In the genomic region with DNA sequence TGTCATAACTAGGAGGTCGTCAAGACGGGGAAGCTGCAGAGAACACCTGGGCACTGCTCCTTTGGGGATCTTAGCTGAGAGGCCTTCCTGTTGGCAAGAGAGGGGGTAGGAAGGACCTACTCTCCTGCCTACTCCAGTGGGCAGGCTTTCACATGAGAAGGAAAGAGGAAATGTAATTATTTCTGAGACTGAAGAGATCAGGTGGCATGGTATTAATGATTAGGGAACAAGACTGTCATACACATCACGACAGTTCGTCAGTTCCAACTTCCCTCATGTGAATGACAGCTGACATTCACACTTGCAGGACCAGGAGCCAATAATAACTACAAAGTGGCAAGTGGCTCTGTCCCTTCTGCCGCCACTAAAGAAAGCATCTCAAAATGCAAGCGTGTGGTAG, we compare ENCODE assay signal across 18 cellular contexts.
"Had no signal": no experiment of that assay in that cellular context is flagged by ENCODE, and none has a peak within 500 bp of the region (broad histone marks: within the 10 kb centered on the region; RNA-seq: fewer than 3 reads in every experiment).

No MANE protein-coding gene starts in this region.

- FAIRE-seq: islet of Langerhans, small intestine had no signal

- H3K4me3 ChIP-seq: gastroesophageal sphincter, lung, suprapubic skin had no signal

- DNase-seq: activated CD4-positive, alpha-beta T cell treated with anti-CD3 and anti-CD28 coated beads, Interleukin-2, amount 50 U/mL, for 1 hour; activated CD8-positive, alpha-beta memory T cell treated with anti-CD3 and anti-CD28 coated beads for 24 hours; activated naive CD8-positive, alpha-beta T cell treated with anti-CD3 and anti-CD28 coated beads, Interleukin-2, amount 10 ng/mL, durations not matched to agents 7 days and 5 days; left colon; naive thymus-derived CD8-positive, alpha-beta T cell; small intestine; stimulated activated CD4-positive, alpha-beta T cell treated with anti-CD3 and anti-CD28 coated beads, Interleukin-4, amount 100 ng/mL, for 24 hours; stimulated activated naive CD8-positive, alpha-beta T cell treated with anti-CD3 and anti-CD28 coated beads, Interleukin-15, Interleukin-2, amounts not matched to agents 100 U/mL and 50 U/mL, for 24 hours; T-cell; T-helper 9 cell; trophoblast cell had no signal

- H3K36me3 Mint-ChIP-seq: activated naive CD8-positive, alpha-beta T cell treated with anti-CD3 and anti-CD28 coated beads, Interleukin-2, amount 10 ng/mL, durations not matched to agents 7 days and 5 days; naive thymus-derived CD8-positive, alpha-beta T cell; T-cell had no signal

- H3K36me3 ChIP-seq: gastroesophageal sphincter, right atrium auricular region, suprapubic skin had no signal

- ATAC-seq: gastroesophageal sphincter; left colon; naive thymus-derived CD8-positive, alpha-beta T cell; stimulated activated naive CD8-positive, alpha-beta T cell treated with anti-CD3 and anti-CD28 coated beads, Interleukin-15, Interleukin-2, amounts not matched to agents 100 U/mL and 50 U/mL, for 24 hours; T-cell had no signal

- H3K27ac ChIP-seq: gastroesophageal sphincter, right atrium auricular region, suprapubic skin had no signal

- H3K9me3 ChIP-seq: right atrium auricular region, suprapubic skin had no signal

- H3K4me1 Mint-ChIP-seq: T-cell had no signal

- H3K27ac Mint-ChIP-seq: activated naive CD8-positive, alpha-beta T cell treated with anti-CD3 and anti-CD28 coated beads, Interleukin-2, amount 10 ng/mL, durations not matched to agents 7 days and 5 days; naive thymus-derived CD8-positive, alpha-beta T cell; progenitor cell of endocrine pancreas; T-cell had no signal

- H3K4me3 Mint-ChIP-seq: activated naive CD8-positive, alpha-beta T cell treated with anti-CD3 and anti-CD28 coated beads, Interleukin-2, amount 10 ng/mL, durations not matched to agents 7 days and 5 days; naive thymus-derived CD8-positive, alpha-beta T cell; T-cell had no signal

- H3K27me3 ChIP-seq: dorsolateral prefrontal cortex, right atrium auricular region had no signal

- H3K9me3 Mint-ChIP-seq: activated naive CD8-positive, alpha-beta T cell treated with anti-CD3 and anti-CD28 coated beads, Interleukin-2, amount 10 ng/mL, durations not matched to agents 7 days and 5 days; naive thymus-derived CD8-positive, alpha-beta T cell; T-cell had no signal
